In the genomic region with DNA sequence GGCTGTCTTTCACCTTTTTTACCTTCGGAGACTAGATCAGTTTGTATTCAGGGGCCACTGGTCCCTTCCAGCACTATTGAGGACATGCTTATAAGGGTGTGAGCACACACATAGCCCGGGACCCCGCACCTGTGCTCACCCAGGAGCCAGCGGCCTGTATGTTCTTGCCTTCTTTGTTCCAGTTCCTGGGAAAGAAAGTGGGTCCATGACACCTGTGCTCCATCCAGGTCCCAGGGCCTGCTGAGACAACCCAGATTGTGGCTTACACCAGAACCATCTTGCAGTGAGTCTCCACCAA, we compare ENCODE assay signal across 22 cellular contexts.
A peak's percentile ranks its signal among the peaks of the same experiment; 100 is the strongest.
DNase-seq lines count a peak whose midpoint lies in the region; ATAC-seq, FAIRE-seq and TF ChIP-seq lines count a peak whose summit lies in the region.
"Had no signal": no experiment of that assay in that cellular context is flagged by ENCODE, and none has a peak within 500 bp of the region (broad histone marks: within the 10 kb centered on the region; RNA-seq: fewer than 3 reads in every experiment).

No MANE protein-coding gene starts in this region.

- H3K27ac ChIP-seq in left ventricle myocardium inferior (replicated peaks) (peak overlapping the region; percentile 97), kidney (ENCODE audit: low read depth in 2 of 2, low read length in 2 of 2) (peak overlapping the region; percentile 10 to 69), uterus (peak overlapping the region; percentile 81 to 83)
- H3K27ac ChIP-seq: hepatocyte, WERI-Rb-1 had no signal

- H3K9ac ChIP-seq in kidney (ENCODE audit: low read length in 2 of 2): peak overlapping the region in 1 of 2 donors; percentile 36
- H3K9ac ChIP-seq: BLaER1 treated with 17β-estradiol and CSF1 and Interleukin-3, amounts not matched to agents 10 nM and 100 nM had no signal

- no peak for TF ChIP-seq CTCF in left ventricle myocardium inferior (IDR thresholded peaks at IDR 0.05; ENCODE audit: borderline replicate concordance)
- no peak for TF ChIP-seq CTCF in kidney (IDR thresholded peaks at IDR 0.05; ENCODE audit: borderline replicate concordance, extremely low read depth, insufficient read depth)
- TF ChIP-seq CTCF in uterus (IDR thresholded peaks at IDR 0.05): no peak

- intact Hi-C loops in left ventricle myocardium inferior (cut with micrococcal nuclease) (no loop called here), Right ventricle myocardium superior (cut with DNase I) (no loop called here), kidney (cut with DNase I) (no loop called here), sciatic nerve (cut with DNase I) (loop anchor here (10.0 kb wide), 1 partner anchor 956 kb away; no protein-coding TSS in a partner anchor), uterus (cut with DNase I; ENCODE audit: low total_unique reads) (no loop called here)

- H3K4me1 ChIP-seq in left ventricle myocardium inferior (peaks cover 74% of the 10 kb centered on the region), kidney (ENCODE audit: control insufficient read depth in 1 of 2, insufficient read depth in 1 of 2, low read depth in 1 of 2, low read length in 2 of 2) (peaks cover 36 to 40% of the 10 kb centered on the region in 2 donors), uterus (peaks cover 8 to 16% of the 10 kb centered on the region in 2 donors)

- DNase-seq in left ventricle myocardium inferior (no peak), Right ventricle myocardium superior (no peak), kidney (no peak), sciatic nerve (ENCODE audit: low spot score) (peak; percentile 42), uterus (no peak), activated gamma-delta T cell (lab: John Stamatoyannopoulos, UW) (no peak), AML-193 (lab: John Stamatoyannopoulos, UW) (no peak)
- DNase-seq: activated CD8-positive, alpha-beta memory T cell treated with anti-CD3 and anti-CD28 coated beads, Interleukin-2, amount 50 U/mL, for 48 hours; NCI-H146; NCI-H2171; NCI-H526; stimulated activated CD4-positive, alpha-beta T cell treated with anti-CD3 and anti-CD28 coated beads, Interleukin-2, amount 100 ng/mL, for 48 hours; WERI-Rb-1 had no signal

- H3K27me3 ChIP-seq in left ventricle myocardium inferior (ENCODE audit: low read depth) (no peaks in the 10 kb centered on the region), uterus (no peaks in the 10 kb centered on the region)
- H3K27me3 ChIP-seq: BLaER1 treated with 17β-estradiol and CSF1 and Interleukin-3, amounts not matched to agents 10 nM and 100 nM; hepatocyte; pancreas had no signal

- H3K9me3 ChIP-seq in left ventricle myocardium inferior (replicated peaks) (peaks cover 7% of the 10 kb centered on the region), kidney (ENCODE audit: control insufficient read depth in 1 of 2, low read length in 2 of 2) (no peaks in the 10 kb centered on the region), uterus (no peaks in the 10 kb centered on the region)
- H3K9me3 ChIP-seq: pancreas had no signal

- FAIRE-seq in kidney (lab: Jason Lieb, UNC): no peak
- FAIRE-seq: pancreas, RCC 7860, urothelium cell line had no signal

- ATAC-seq in Right ventricle myocardium superior (ENCODE audit: poor library complexity): no peak
- no peak for ATAC-seq in sciatic nerve
- ATAC-seq in HG02642 (IDR thresholded peaks at IDR 0.05; ENCODE audit: poor library complexity, unreplicated experiment): no peak
- ATAC-seq: HCT116, pancreas, SK-N-SH treated with all-trans-retinoic acid at 6 μM for 48 hours had no signal

- H3K36me3 ChIP-seq in left ventricle myocardium inferior: no peaks in the 10 kb centered on the region
- H3K36me3 ChIP-seq in kidney (ENCODE audit: control insufficient read depth in 1 of 2, insufficient read depth in 2 of 2, low read length in 2 of 2): no peaks in the 10 kb centered on the region
- H3K36me3 ChIP-seq in uterus: no peaks in the 10 kb centered on the region
- H3K36me3 ChIP-seq: pancreas, WERI-Rb-1 had no signal

- H3K4me3 ChIP-seq in left ventricle myocardium inferior (no peak overlapping the region), kidney (ENCODE audit: low read length in 2 of 2) (no peak overlapping the region), uterus (no peak overlapping the region)
- H3K4me3 ChIP-seq: hepatocyte, pancreas, smooth muscle cell had no signal

- no peak for TF ChIP-seq POLR2A in uterus (IDR thresholded peaks at IDR 0.05)

Comparison
In these comparisons a context has a peak if more than half of its experiments do, and no peak if none do; other contexts are left out.
1. H3K27ac ChIP-seq: peak in every context shown above with its lines; median percentile 97 in left ventricle myocardium inferior; 82 in uterus; 40 in kidney.